8 cellular contexts compared by ENCODE assay signal in the genomic region with DNA sequence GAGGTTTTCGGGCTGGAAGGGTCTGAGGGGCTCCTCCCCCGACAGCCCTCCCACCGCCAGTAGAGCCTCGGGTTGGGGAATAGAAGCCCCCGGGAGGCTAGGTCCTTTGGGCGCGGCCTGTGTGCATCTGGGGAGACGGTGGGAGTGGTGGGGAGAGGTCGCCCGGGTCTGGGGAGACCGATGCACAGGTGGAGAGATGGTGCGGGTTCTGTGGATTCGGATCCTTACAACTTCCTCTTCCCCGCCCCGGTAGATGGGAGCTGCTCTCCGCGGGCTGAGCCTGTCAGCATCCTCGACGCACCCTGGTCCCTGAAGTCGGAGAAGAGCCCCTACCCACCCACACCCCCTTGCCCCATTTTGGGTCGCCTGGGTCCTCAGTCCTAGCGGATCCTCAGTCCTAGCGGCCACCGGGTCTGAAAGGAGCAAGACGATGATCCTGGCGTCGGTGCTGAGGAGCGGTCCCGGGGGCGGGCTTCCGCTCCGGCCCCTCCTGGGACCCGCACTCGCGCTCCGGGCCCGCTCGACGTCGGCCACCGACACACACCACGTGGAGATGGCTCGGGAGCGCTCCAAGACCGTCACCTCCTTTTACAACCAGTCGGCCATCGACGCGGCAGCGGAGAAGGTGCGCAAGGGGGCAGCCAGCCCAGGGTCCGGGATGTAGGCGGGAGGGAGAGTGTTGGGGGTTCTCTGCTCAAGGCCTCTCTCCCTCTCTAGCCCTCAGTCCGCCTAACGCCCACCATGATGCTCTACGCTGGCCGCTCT. TPM values are rescaled to one million over a fixed set of nuclear protein-coding genes. Genes with fewer than 3 reads are reported as not detected.
DNase-seq lines count a peak whose midpoint lies in the region; ATAC-seq and TF ChIP-seq lines count a peak whose summit lies in the region.

No MANE protein-coding gene starts in this region.

- H2AFZ ChIP-seq in ACC112 (ENCODE audit: low read length, unreplicated experiment), result peak overlapping the region; percentile 89

- TF ChIP-seq CTCF in choroid plexus epithelial cell (conservative IDR thresholded peaks at IDR 0.05; ENCODE audit: low read depth, low read length), result no peak

- H3K36me3 ChIP-seq in ACC112 (ENCODE audit: insufficient read depth, low read length) (peaks cover 19% of the 10 kb centered on the region; the same call in 1 of the 2 replicates), mucosa of rectum (ENCODE audit: control insufficient read depth in 2 of 2, insufficient read depth in 2 of 2, low read length in 2 of 2) (peaks cover 23 to 30% of the 10 kb centered on the region in 2 donors)

- H3K79me2 ChIP-seq in ACC112 (ENCODE audit: control insufficient read depth, insufficient read depth, low read length, unreplicated experiment), result peaks cover 19% of the 10 kb centered on the region

- no peaks in the 10 kb centered on the region for H3K9me3 Mint-ChIP-seq in IgD-negative memory B cell

- no peaks in the 10 kb centered on the region for H3K27me3 Mint-ChIP-seq in IgD-negative memory B cell

- H3K4me1 Mint-ChIP-seq in IgD-negative memory B cell, result peaks cover 15 to 16% (median 15%) of the 10 kb centered on the region in 3 donors

- H3K4me3 Mint-ChIP-seq in IgD-negative memory B cell, result peak overlapping the region; percentile 74 to 90 (median 87)

- H3K4me3 ChIP-seq in ACC112 (ENCODE audit: low read depth, low read length), result peak overlapping the region; percentile 88
- peak overlapping the region; percentile 90 for H3K4me3 ChIP-seq in choroid plexus epithelial cell (ENCODE audit: low read depth, low read length)
- peak overlapping the region; percentile 74 to 85 for H3K4me3 ChIP-seq in mucosa of rectum (ENCODE audit: low read length in 2 of 2)

- no peaks in the 10 kb centered on the region for H3K36me3 Mint-ChIP-seq in IgD-negative memory B cell

- no peak overlapping the region for H3K27ac ChIP-seq in ACC112 (ENCODE audit: low read depth, low read length)
- H3K27ac ChIP-seq in mucosa of rectum (ENCODE audit: low read depth in 2 of 2, low read length in 2 of 2), result peak overlapping the region; percentile 75 to 76

- H3K9ac ChIP-seq in mucosa of rectum (ENCODE audit: low read depth in 1 of 2, low read length in 2 of 2), result peak overlapping the region; percentile 83 to 92

- H3K4me1 ChIP-seq in ACC112 (ENCODE audit: control insufficient read depth, insufficient read depth, low read length, unreplicated experiment), result peaks cover 9% of the 10 kb centered on the region
- peaks cover 16 to 21% of the 10 kb centered on the region in 2 donors for H3K4me1 ChIP-seq in mucosa of rectum (ENCODE audit: control insufficient read depth in 2 of 2, insufficient read depth in 2 of 2, low read length in 2 of 2)

- H3K27ac Mint-ChIP-seq in IgD-negative memory B cell, result no peak overlapping the region

- no peak for ATAC-seq in HG02970 (IDR thresholded peaks at IDR 0.05; ENCODE audit: low FRiP score, unreplicated experiment)
- no peak for ATAC-seq in HG02678 (IDR thresholded peaks at IDR 0.05; ENCODE audit: unreplicated experiment)

- no peaks in the 10 kb centered on the region for H3K27me3 ChIP-seq in ACC112 (ENCODE audit: insufficient read depth, low read length)
- H3K27me3 ChIP-seq in mucosa of rectum (ENCODE audit: control insufficient read depth in 2 of 2, insufficient read depth in 2 of 2, low read length in 2 of 2), result no peaks in the 10 kb centered on the region

- H3K9me3 ChIP-seq in mucosa of rectum (ENCODE audit: control insufficient read depth in 2 of 2, low read length in 2 of 2), result no peaks in the 10 kb centered on the region

- DNase-seq in choroid plexus epithelial cell (ENCODE audit: low read depth), result no peak
- DNase-seq in anterior cingulate cortex (lab: John Stamatoyannopoulos, UW), result no peak
- no peak for DNase-seq in germinal center (ENCODE audit: low spot score)

RNA-seq across cellular contexts. Expression of a gene that starts 0.8 kb away (rescaled TPM):
- polyA plus RNA-seq in IgD-negative memory B cell, result 38.2 TPM

RNA-seq across cellular contexts. Expression of a gene that starts 8.5 kb away (rescaled TPM):
- 69.5 TPM for polyA plus RNA-seq in IgD-negative memory B cell

RNA-seq across cellular contexts. Expression of a gene that starts 14.4 kb away (rescaled TPM):
- polyA plus RNA-seq in IgD-negative memory B cell, result 90.7 TPM

RNA-seq across cellular contexts. Expression of a gene that starts 20.2 kb away (rescaled TPM):
- 0.83 TPM for polyA plus RNA-seq in IgD-negative memory B cell

RNA-seq across cellular contexts. Expression of a gene that starts 26.6 kb away (rescaled TPM):
- polyA plus RNA-seq in IgD-negative memory B cell, result not detected
